In genomic region chr6:53188840-53189232, GRCh38 we compare ENCODE assay signal across 1 cellular context.
TF ChIP-seq lines count a peak whose summit lies in the region.

No MANE protein-coding gene starts in this region.

TF ChIP-seq in K562, 482 proteins besides CTCF, POLR2A, EP300 and RAD21:
- TF ChIP-seq C11orf30 (IDR thresholded peaks at IDR 0.05; ENCODE audit: low read depth) (peak; percentile 86), ZNF253 (CRISPR knock-in tag; conservative IDR thresholded peaks at IDR 0.05) (no peak), EP400 (IDR thresholded peaks at IDR 0.05) (no peak), ZNF316 (IDR thresholded peaks at IDR 0.05) (peak; percentile 93), MAFK (IDR thresholded peaks at IDR 0.05; ENCODE audit: low read length) (peak; percentile 78), EWSR1 (IDR thresholded peaks at IDR 0.05; ENCODE audit: borderline replicate concordance, low read depth, partially characterized antibody) (no peak), MAFF (IDR thresholded peaks at IDR 0.05; ENCODE audit: low read length) (peak; percentile 81), MAFG (tag; conservative IDR thresholded peaks at IDR 0.05) (peak; percentile 77)
